Comparison of ENCODE assay signal across 9 cellular contexts in genomic region chr6:21935561-21936028, GRCh38.
A peak's percentile ranks its signal among the peaks of the same experiment; 100 is the strongest.
DNase-seq lines count a peak whose midpoint lies in the region; FAIRE-seq and TF ChIP-seq lines count a peak whose summit lies in the region.
"Had no signal": no experiment of that assay in that cellular context is flagged by ENCODE, and none has a peak within 500 bp of the region (broad histone marks: within the 10 kb centered on the region; RNA-seq: fewer than 3 reads in every experiment).

No MANE protein-coding gene starts in this region.

- H3K9me3 Mint-ChIP-seq in activated T-cell treated with anti-CD3 and anti-CD28 coated beads, Interleukin-2, amount 50 U/mL, for 24 hours = peaks cover 18% of the 10 kb centered on the region

- H3K27me3 Mint-ChIP-seq in activated T-cell treated with anti-CD3 and anti-CD28 coated beads, Interleukin-2, amount 50 U/mL, for 24 hours = no peaks in the 10 kb centered on the region
- H3K27me3 Mint-ChIP-seq: activated B cell treated with CpG ODN at 0.5 μM for 24 hours had no signal

- no peak for TF ChIP-seq POLR2A in testis (IDR thresholded peaks at IDR 0.05)

- H3K4me1 ChIP-seq in HEK293 (ENCODE audit: control insufficient read depth, insufficient read depth, low read length) (no peaks in the 10 kb centered on the region), testis (no peaks in the 10 kb centered on the region)

- no peak overlapping the region for H3K4me3 ChIP-seq in HEK293 (ENCODE audit: low read depth, low read length)
- H3K4me3 ChIP-seq in fibroblast of villous mesenchyme (ENCODE audit: low read depth, low read length) = no peak overlapping the region
- no peak overlapping the region for H3K4me3 ChIP-seq in testis

- peak; percentile 46 for TF ChIP-seq CTCF in GM10266 (IDR thresholded peaks at IDR 0.05; ENCODE audit: control insufficient read depth, insufficient read depth, low read depth, missing control alignments)
- no peak for TF ChIP-seq CTCF in HEK293 (tag by site-specific recombination; IDR thresholded peaks at IDR 0.05)
- peak; percentile 77 for TF ChIP-seq CTCF in fibroblast of villous mesenchyme (IDR thresholded peaks at IDR 0.05; ENCODE audit: insufficient read depth, low read depth, low read length)
- peak in 2 of 3 experiments; percentile 33 to 40 for TF ChIP-seq CTCF in testis (IDR thresholded peaks at IDR 0.05)

- H3K36me3 Mint-ChIP-seq in activated T-cell treated with anti-CD3 and anti-CD28 coated beads, Interleukin-2, amount 50 U/mL, for 24 hours (ENCODE audit: low read depth) = no peaks in the 10 kb centered on the region

- H3K27ac ChIP-seq in HEK293 (ENCODE audit: extremely low read depth, low read depth, low read length) (no peak overlapping the region), testis (no peak overlapping the region)

- H3K36me3 ChIP-seq in HEK293 (ENCODE audit: control insufficient read depth in 2 of 2, insufficient read depth in 1 of 2, low read length in 2 of 2) (no peaks in the 10 kb centered on the region), testis (ENCODE audit: low read depth, missing control alignments) (no peaks in the 10 kb centered on the region)

- CTCF ChIA-PET in HEK293 (lab: Yijun Ruan, JAX) = interaction anchor here (0.6 to 1.2 kb wide), 6 partner anchors 15 to 273 kb away, joined by 3 to 4 read pairs (median 3); no protein-coding TSS in a partner anchor

- FAIRE-seq in RCC 7860 (lab: Jason Lieb, UNC) = no peak

- 58 to 65% methylated on average over 2 of the region's 2 CpGs for WGBS in testis, 2 donors

- intact Hi-C loops in testis (cut with DNase I; ENCODE audit: low total_unique reads) = no loop called here

- POLR2A ChIA-PET in HEK293 (lab: Yijun Ruan, JAX) = no interaction called here

- H3K9me3 ChIP-seq in HEK293 (ENCODE audit: control insufficient read depth, insufficient read depth, low read depth, low read length) (no peaks in the 10 kb centered on the region; the same call in 1 of the 2 replicates), testis (no peaks in the 10 kb centered on the region)

- H3K27ac Mint-ChIP-seq in activated T-cell treated with anti-CD3 and anti-CD28 coated beads, Interleukin-2, amount 50 U/mL, for 24 hours = no peak overlapping the region
- H3K27ac Mint-ChIP-seq: activated B cell treated with CpG ODN at 0.5 μM for 24 hours had no signal

- no peaks in the 10 kb centered on the region for H3K27me3 ChIP-seq in testis

- H3K4me3 Mint-ChIP-seq in activated T-cell treated with anti-CD3 and anti-CD28 coated beads, Interleukin-2, amount 50 U/mL, for 24 hours = no peak overlapping the region
- H3K4me3 Mint-ChIP-seq: activated B cell treated with CpG ODN at 0.5 μM for 24 hours had no signal

- H3K4me1 Mint-ChIP-seq in activated T-cell treated with anti-CD3 and anti-CD28 coated beads, Interleukin-2, amount 50 U/mL, for 24 hours (ENCODE audit: low read depth) = no peaks in the 10 kb centered on the region
- H3K4me1 Mint-ChIP-seq: activated B cell treated with CpG ODN at 0.5 μM for 24 hours had no signal

- DNase-seq in GM10266 (ENCODE audit: extremely low spot score) (no peak), RCC 7860 (ENCODE audit: low spot score) (peak; percentile 42), fibroblast of villous mesenchyme (ENCODE audit: low read depth) (peak; percentile 64), testis (peak; percentile 67), HK-2 (ENCODE audit: unreplicated experiment) (no peak), middle frontal gyrus (ENCODE audit: extremely low spot score, low spot score) (no peak)
- DNase-seq in activated T-cell treated with anti-CD3 and anti-CD28 coated beads, Interleukin-2, amount 50 U/mL, for 24 hours = no peak
- DNase-seq: activated B cell treated with CpG ODN at 0.5 μM for 24 hours had no signal

TF ChIP-seq in HEK293, 187 proteins besides CTCF, POLR2A, EP300 and RAD21:
- TF ChIP-seq TRIM28 (IDR thresholded peaks at IDR 0.05; ENCODE audit: borderline replicate concordance, low read length) (0 out of 2 replicates have a peak, but pooled peaks have one; percentile 29), SETDB1 (IDR thresholded peaks at IDR 0.05; ENCODE audit: insufficient read length, low read length) (peak; percentile 43), PRDM4 (tag by site-specific recombination; IDR thresholded peaks at IDR 0.05) (no peak)

Comparison
In these comparisons a context has a peak if more than half of its experiments do, and no peak if none do; other contexts are left out.
1. DNase-seq: peak in RCC 7860 (single experiment), fibroblast of villous mesenchyme (single experiment) and testis (single experiment); none in GM10266 (single experiment), HK-2 (single experiment), middle frontal gyrus (single experiment) and activated T-cell treated with anti-CD3 and anti-CD28 coated beads, Interleukin-2, amount 50 U/mL, for 24 hours (single experiment).